21 cellular contexts compared by ENCODE assay signal in the genomic region with DNA sequence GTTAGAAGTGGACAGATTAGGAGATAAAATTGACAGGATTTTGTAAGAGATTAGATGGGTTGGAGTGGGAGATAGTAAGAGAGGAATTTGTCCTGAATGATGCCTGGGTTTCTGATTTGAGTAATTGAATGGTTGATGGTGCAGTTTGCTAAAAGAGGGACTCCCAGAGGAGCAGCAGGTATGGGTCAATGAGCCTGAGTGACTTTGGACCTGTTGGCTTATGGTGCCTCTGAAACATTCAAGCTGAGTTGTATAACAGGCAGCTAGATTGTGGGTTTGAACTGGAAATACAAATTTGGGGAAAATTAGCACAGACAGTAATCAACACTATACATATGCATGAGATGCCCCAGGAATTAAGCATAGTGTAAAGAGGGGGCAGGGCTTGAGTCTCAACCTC. TPM values are rescaled to one million over a fixed set of nuclear protein-coding genes. Genes with fewer than 3 reads are reported as not detected.
DNase-seq lines count a peak whose midpoint lies in the region; ATAC-seq and TF ChIP-seq lines count a peak whose summit lies in the region.
"Had no signal": no experiment of that assay in that cellular context is flagged by ENCODE, and none has a peak within 500 bp of the region (broad histone marks: within the 10 kb centered on the region; RNA-seq: fewer than 3 reads in every experiment).

No MANE protein-coding gene starts in this region.

- no peak overlapping the region for H3K4me3 Mint-ChIP-seq in endodermal cell
- H3K4me3 Mint-ChIP-seq: CD4-positive, CD25-positive, alpha-beta regulatory T cell; CD8-positive, alpha-beta memory T cell had no signal

- H3K4me3 ChIP-seq in coronary artery (no peak overlapping the region), endodermal cell (ENCODE audit: low read length) (no peak overlapping the region), right lobe of liver (no peak overlapping the region), psoas muscle (no peak overlapping the region)
- H3K4me3 ChIP-seq: GM12878, HAP-1 had no signal

- TF ChIP-seq CTCF in coronary artery (IDR thresholded peaks at IDR 0.05) (no peak), endodermal cell (conservative IDR thresholded peaks at IDR 0.05) (no peak), right lobe of liver (IDR thresholded peaks at IDR 0.05) (no peak), psoas muscle (IDR thresholded peaks at IDR 0.05) (no peak)

- H3K27me3 Mint-ChIP-seq in endodermal cell (ENCODE audit: insufficient read depth) = no peaks in the 10 kb centered on the region

- no peaks in the 10 kb centered on the region for H3K9me3 Mint-ChIP-seq in endodermal cell

- peak overlapping the region; percentile 11 for H3K27ac Mint-ChIP-seq in endodermal cell
- H3K27ac Mint-ChIP-seq: CD4-positive, CD25-positive, alpha-beta regulatory T cell; CD8-positive, alpha-beta memory T cell had no signal

- peak in 3 of 4 donors; percentile 25 to 80 (median 57) for ATAC-seq in right lobe of liver
- no peak for ATAC-seq in SK-N-SH treated with all-trans-retinoic acid at 6 μM for 48 hours
- no peak for ATAC-seq in psoas muscle
- ATAC-seq: GM12878 had no signal

- intact Hi-C loops in right lobe of liver (cut with DNase I) = no loop called here
- intact Hi-C loops in psoas muscle (cut with DNase I) = no loop called here

- H3K36me3 Mint-ChIP-seq in endodermal cell (ENCODE audit: low read depth) = no peaks in the 10 kb centered on the region
- H3K36me3 Mint-ChIP-seq: CD4-positive, CD25-positive, alpha-beta regulatory T cell had no signal

- H3K36me3 ChIP-seq in endodermal cell (ENCODE audit: control insufficient read depth, insufficient read depth, low read length) (no peaks in the 10 kb centered on the region), right lobe of liver (no peaks in the 10 kb centered on the region), psoas muscle (ENCODE audit: insufficient read depth in 1 of 2, low read depth in 1 of 2) (no peaks in the 10 kb centered on the region)
- H3K36me3 ChIP-seq: BE2C, HAP-1 had no signal

- H3K4me1 ChIP-seq in endodermal cell (ENCODE audit: control insufficient read depth, insufficient read depth, low read length) (peaks cover 10% of the 10 kb centered on the region), right lobe of liver (peaks cover 0 to 8% (median 0%) of the 10 kb centered on the region in 4 donors), psoas muscle (no peaks in the 10 kb centered on the region)
- H3K4me1 ChIP-seq: BE2C, HAP-1 had no signal

- peaks cover 37% of the 10 kb centered on the region for H3K4me1 Mint-ChIP-seq in endodermal cell
- H3K4me1 Mint-ChIP-seq: CD4-positive, CD25-positive, alpha-beta regulatory T cell; CD8-positive, alpha-beta memory T cell had no signal

- no peak for TF ChIP-seq POLR2A in right lobe of liver (IDR thresholded peaks at IDR 0.05)

- DNase-seq in coronary artery (ENCODE audit: low spot score) = peak; percentile 26
- DNase-seq in endodermal cell = peak; percentile 33
- peak in 1 of 3 donors; percentile 53 for DNase-seq in right lobe of liver
- no peak for DNase-seq in psoas muscle
- DNase-seq in NCI-H1105 treated with DMSO at 0.1 percent for 48 hours (lab: John Stamatoyannopoulos, UW) = no peak
- DNase-seq: ACHN; BE2C; C1 segment of cervical spinal cord; CD4-positive, CD25-positive, alpha-beta regulatory T cell; CD8-positive, alpha-beta memory T cell; COR-L47; DMS 273 treated with DMSO at 0.1 percent for 48 hours; DMS53; DND-41; EL; GOT3; IMR-90 had no signal

- no peaks in the 10 kb centered on the region for H3K27me3 ChIP-seq in endodermal cell (ENCODE audit: control insufficient read depth, insufficient read depth, low read length, poor library complexity, severe bottlenecking)
- H3K27me3 ChIP-seq in right lobe of liver = no peaks in the 10 kb centered on the region
- H3K27me3 ChIP-seq in psoas muscle (ENCODE audit: insufficient read depth in 3 of 3, low read length in 2 of 3) = peaks cover 0 to 2% (median 0%) of the 10 kb centered on the region in 3 donors

- no peak overlapping the region for H3K9ac ChIP-seq in endodermal cell (ENCODE audit: extremely low read depth, low read length, poor library complexity, severe bottlenecking)

- H3K27ac ChIP-seq in coronary artery = no peak overlapping the region
- H3K27ac ChIP-seq in endodermal cell (ENCODE audit: low read depth, low read length) = no peak overlapping the region
- H3K27ac ChIP-seq in right lobe of liver = no peak overlapping the region
- H3K27ac ChIP-seq in psoas muscle = no peak overlapping the region

- H3K9me3 ChIP-seq in endodermal cell (ENCODE audit: control insufficient read depth, low read length) (peaks cover 4% of the 10 kb centered on the region), right lobe of liver (no peaks in the 10 kb centered on the region), psoas muscle (no peaks in the 10 kb centered on the region)
- H3K9me3 ChIP-seq: BE2C, HAP-1 had no signal

TF ChIP-seq in SK-N-SH treated with all-trans-retinoic acid at 6 μM for 48 hours, 23 proteins besides CTCF, POLR2A, EP300 and RAD21 (continues in another document):
- no peak for TF ChIP-seq PPARA (CRISPR knock-in tag; IDR thresholded peaks at IDR 0.05; ENCODE audit: borderline replicate concordance)
- TF ChIP-seq OSR1 (CRISPR knock-in tag; IDR thresholded peaks at IDR 0.05) = no peak
- no peak for TF ChIP-seq ZNF70 (CRISPR knock-in tag; IDR thresholded peaks at IDR 0.05)
- TF ChIP-seq ISL1 (CRISPR knock-in tag; IDR thresholded peaks at IDR 0.05) = no peak
- TF ChIP-seq, protein P1, sequence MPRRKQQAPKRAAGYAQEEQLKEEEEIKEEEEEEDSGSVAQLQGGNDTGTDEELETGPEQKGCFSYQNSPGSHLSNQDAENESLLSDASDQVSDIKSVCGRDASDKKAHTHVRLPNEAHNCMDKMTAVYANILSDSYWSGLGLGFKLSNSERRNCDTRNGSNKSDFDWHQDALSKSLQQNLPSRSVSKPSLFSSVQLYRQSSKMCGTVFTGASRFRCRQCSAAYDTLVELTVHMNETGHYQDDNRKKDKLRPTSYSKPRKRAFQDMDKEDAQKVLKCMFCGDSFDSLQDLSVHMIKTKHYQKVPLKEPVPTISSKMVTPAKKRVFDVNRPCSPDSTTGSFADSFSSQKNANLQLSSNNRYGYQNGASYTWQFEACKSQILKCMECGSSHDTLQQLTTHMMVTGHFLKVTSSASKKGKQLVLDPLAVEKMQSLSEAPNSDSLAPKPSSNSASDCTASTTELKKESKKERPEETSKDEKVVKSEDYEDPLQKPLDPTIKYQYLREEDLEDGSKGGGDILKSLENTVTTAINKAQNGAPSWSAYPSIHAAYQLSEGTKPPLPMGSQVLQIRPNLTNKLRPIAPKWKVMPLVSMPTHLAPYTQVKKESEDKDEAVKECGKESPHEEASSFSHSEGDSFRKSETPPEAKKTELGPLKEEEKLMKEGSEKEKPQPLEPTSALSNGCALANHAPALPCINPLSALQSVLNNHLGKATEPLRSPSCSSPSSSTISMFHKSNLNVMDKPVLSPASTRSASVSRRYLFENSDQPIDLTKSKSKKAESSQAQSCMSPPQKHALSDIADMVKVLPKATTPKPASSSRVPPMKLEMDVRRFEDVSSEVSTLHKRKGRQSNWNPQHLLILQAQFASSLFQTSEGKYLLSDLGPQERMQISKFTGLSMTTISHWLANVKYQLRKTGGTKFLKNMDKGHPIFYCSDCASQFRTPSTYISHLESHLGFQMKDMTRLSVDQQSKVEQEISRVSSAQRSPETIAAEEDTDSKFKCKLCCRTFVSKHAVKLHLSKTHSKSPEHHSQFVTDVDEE (CRISPR knock-in tag; IDR thresholded peaks at IDR 0.05) = no peak
- no peak for TF ChIP-seq TOX (CRISPR knock-in tag; IDR thresholded peaks at IDR 0.05; ENCODE audit: borderline replicate concordance)
- no peak for TF ChIP-seq ZNF8 (CRISPR knock-in tag; IDR thresholded peaks at IDR 0.05)
- TF ChIP-seq, protein P2, sequence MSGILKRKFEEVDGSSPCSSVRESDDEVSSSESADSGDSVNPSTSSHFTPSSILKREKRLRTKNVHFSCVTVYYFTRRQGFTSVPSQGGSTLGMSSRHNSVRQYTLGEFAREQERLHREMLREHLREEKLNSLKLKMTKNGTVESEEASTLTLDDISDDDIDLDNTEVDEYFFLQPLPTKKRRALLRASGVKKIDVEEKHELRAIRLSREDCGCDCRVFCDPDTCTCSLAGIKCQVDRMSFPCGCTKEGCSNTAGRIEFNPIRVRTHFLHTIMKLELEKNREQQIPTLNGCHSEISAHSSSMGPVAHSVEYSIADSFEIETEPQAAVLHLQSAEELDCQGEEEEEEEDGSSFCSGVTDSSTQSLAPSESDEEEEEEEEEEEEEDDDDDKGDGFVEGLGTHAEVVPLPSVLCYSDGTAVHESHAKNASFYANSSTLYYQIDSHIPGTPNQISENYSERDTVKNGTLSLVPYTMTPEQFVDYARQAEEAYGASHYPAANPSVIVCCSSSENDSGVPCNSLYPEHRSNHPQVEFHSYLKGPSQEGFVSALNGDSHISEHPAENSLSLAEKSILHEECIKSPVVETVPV (CRISPR knock-in tag; IDR thresholded peaks at IDR 0.05) = no peak
- no peak for TF ChIP-seq ZC3H10 (CRISPR knock-in tag; IDR thresholded peaks at IDR 0.05)
- TF ChIP-seq, protein P3, sequence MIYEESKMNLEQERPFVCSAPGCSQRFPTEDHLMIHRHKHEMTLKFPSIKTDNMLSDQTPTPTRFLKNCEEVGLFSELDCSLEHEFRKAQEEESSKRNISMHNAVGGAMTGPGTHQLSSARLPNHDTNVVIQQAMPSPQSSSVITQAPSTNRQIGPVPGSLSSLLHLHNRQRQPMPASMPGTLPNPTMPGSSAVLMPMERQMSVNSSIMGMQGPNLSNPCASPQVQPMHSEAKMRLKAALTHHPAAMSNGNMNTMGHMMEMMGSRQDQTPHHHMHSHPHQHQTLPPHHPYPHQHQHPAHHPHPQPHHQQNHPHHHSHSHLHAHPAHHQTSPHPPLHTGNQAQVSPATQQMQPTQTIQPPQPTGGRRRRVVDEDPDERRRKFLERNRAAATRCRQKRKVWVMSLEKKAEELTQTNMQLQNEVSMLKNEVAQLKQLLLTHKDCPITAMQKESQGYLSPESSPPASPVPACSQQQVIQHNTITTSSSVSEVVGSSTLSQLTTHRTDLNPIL (CRISPR knock-in tag; IDR thresholded peaks at IDR 0.05; ENCODE audit: low read depth) = no peak

RNA-seq across cellular contexts. Expression of a gene that starts 16.7 kb away (rescaled TPM):
- total RNA-seq in endodermal cell (1 to 10 TPM; 2.0 to 4.1 TPM), right lobe of liver (not detected), psoas muscle (not detected)
- polyA plus RNA-seq in endodermal cell (2013, experiment 1 of 2) = 0.57 TPM
- polyA plus RNA-seq in endodermal cell (2013, experiment 2 of 2) = 0.79 TPM
- not detected for polyA plus RNA-seq in psoas muscle
- total RNA-seq: CD4-positive, CD25-positive, alpha-beta regulatory T cell; CD8-positive, alpha-beta memory T cell; G401; GM12878; IMR-90 had no signal
- polyA plus RNA-seq: CD4-positive, CD25-positive, alpha-beta regulatory T cell; CD8-positive, alpha-beta memory T cell; IMR-90 had no signal

RNA-seq across cellular contexts. Expression of a gene that starts 50.3 kb away (rescaled TPM):
- 100 to 1,000 TPM; 279 to 462 TPM for total RNA-seq in endodermal cell
- polyA plus RNA-seq in endodermal cell (2013, experiment 1 of 2) = 171 TPM
- polyA plus RNA-seq in endodermal cell (2013, experiment 2 of 2) = 175 TPM
- total RNA-seq in right lobe of liver = 100 to 1,000 TPM in 3 of 6 experiments, 10 to 100 TPM in 3; 49.4 to 203 (median 98.0) TPM
- total RNA-seq in psoas muscle = 10 to 100 TPM; 31.6 to 42.5 (median 35.0) TPM
- 10 to 100 TPM; 28.2 to 30.7 (median 29.3) TPM for polyA plus RNA-seq in psoas muscle

RNA-seq across cellular contexts. Expression of a gene that starts 50.8 kb away (rescaled TPM):
- total RNA-seq in endodermal cell (10 to 100 TPM; 40.5 to 58.1 TPM), right lobe of liver (10 to 100 TPM in 5 of 6 experiments, 1 to 10 TPM in 1; 7.8 to 16.3 (median 11.4) TPM), psoas muscle (10 to 100 TPM; 24.5 to 38.8 (median 26.0) TPM)
- 46.9 TPM for polyA plus RNA-seq in endodermal cell (2013, experiment 1 of 2)
- 41.9 TPM for polyA plus RNA-seq in endodermal cell (2013, experiment 2 of 2)
- 10 to 100 TPM; 19.9 to 26.9 (median 24.5) TPM for polyA plus RNA-seq in psoas muscle

Comparison
In these comparisons a context has a peak if more than half of its experiments do, and no peak if none do; other contexts are left out.
1. DNase-seq: peak in coronary artery (single experiment) and endodermal cell (single experiment); none in psoas muscle (0 of 2) and NCI-H1105 treated with DMSO at 0.1 percent for 48 hours (single experiment).
2. ATAC-seq: peak in right lobe of liver (3 of 4); none in SK-N-SH treated with all-trans-retinoic acid at 6 μM for 48 hours (single experiment) and psoas muscle (0 of 4).